ENCODE assay signal across 23 cellular contexts in the genomic region with DNA sequence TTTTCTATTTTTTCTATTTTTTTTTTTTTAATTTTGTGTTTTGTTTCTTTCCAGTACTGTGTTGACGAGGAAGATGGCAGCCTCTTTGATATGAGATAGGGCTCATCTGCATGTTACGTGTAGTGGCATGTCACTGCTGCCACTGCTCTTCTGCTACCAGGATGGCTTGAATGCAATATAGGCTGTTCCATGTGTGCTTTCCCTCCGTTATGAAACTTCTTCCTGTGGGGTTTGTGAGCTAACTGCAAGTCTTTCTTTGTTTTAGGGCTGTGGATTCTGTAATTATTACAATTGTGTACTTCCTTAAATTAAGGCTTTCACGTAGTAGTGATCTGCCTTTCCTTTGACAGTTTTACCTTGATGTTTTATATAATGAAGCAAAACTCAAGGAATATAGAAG.
"Had no signal": no experiment of that assay in that cellular context is flagged by ENCODE, and none has a peak within 500 bp of the region (broad histone marks: within the 10 kb centered on the region; RNA-seq: fewer than 3 reads in every experiment).

No MANE protein-coding gene starts in this region.

- H3K4me3 Mint-ChIP-seq: activated CD4-positive, alpha-beta memory T cell treated with anti-CD3 and anti-CD28 coated beads, Interleukin-2, amount 10 ng/mL, durations not matched to agents 7 days and 5 days; activated CD4-positive, alpha-beta T cell treated with anti-CD3 and anti-CD28 coated beads, Interleukin-2, amount 10 ng/mL, durations not matched to agents 24 days and 14 days; activated naive CD8-positive, alpha-beta T cell treated with anti-CD3 and anti-CD28 coated beads for 36 hours; activated T-helper 17 cell treated with anti-CD3 and anti-CD28 coated beads, Interleukin-2, amount 50 U/mL, for 72 hours; endodermal cell; nephron progenitor cell; stimulated activated naive CD8-positive, alpha-beta T cell treated with anti-CD3 and anti-CD28 coated beads, Interleukin-15, Interleukin-2, amounts not matched to agents 100 ng/mL and 50 ng/mL, for 24 hours had no signal

- H3K9me3 ChIP-seq: gastroesophageal sphincter, right lobe of liver, thyroid gland, upper lobe of right lung had no signal

- H3K4me1 Mint-ChIP-seq: endodermal cell had no signal

- ATAC-seq: activated CD4-positive, CD25-positive, alpha-beta regulatory T cell treated with anti-CD3 and anti-CD28 coated beads, Interleukin-2, amount 50 U/mL, for 24 hours; activated T-helper 17 cell treated with anti-CD3 and anti-CD28 coated beads, Interleukin-2, amount 50 U/mL, for 72 hours; gastroesophageal sphincter; left cardiac atrium; right lobe of liver; upper lobe of right lung had no signal

- H3K36me3 ChIP-seq: gastroesophageal sphincter, right lobe of liver, thyroid gland, upper lobe of right lung had no signal

- H3K4me1 ChIP-seq: thyroid gland, upper lobe of right lung had no signal

- H3K9me3 Mint-ChIP-seq: activated CD4-positive, alpha-beta memory T cell treated with anti-CD3 and anti-CD28 coated beads, Interleukin-2, amount 10 ng/mL, durations not matched to agents 7 days and 5 days; activated CD4-positive, alpha-beta T cell treated with anti-CD3 and anti-CD28 coated beads, Interleukin-2, amount 10 ng/mL, durations not matched to agents 24 days and 14 days; activated naive CD8-positive, alpha-beta T cell treated with anti-CD3 and anti-CD28 coated beads for 36 hours; activated T-helper 17 cell treated with anti-CD3 and anti-CD28 coated beads, Interleukin-2, amount 50 U/mL, for 72 hours; stimulated activated naive CD8-positive, alpha-beta T cell treated with anti-CD3 and anti-CD28 coated beads, Interleukin-15, Interleukin-2, amounts not matched to agents 100 ng/mL and 50 ng/mL, for 24 hours had no signal

- H3K27me3 ChIP-seq: gastroesophageal sphincter, right lobe of liver, thyroid gland, upper lobe of right lung had no signal

- H3K27me3 Mint-ChIP-seq: activated CD4-positive, alpha-beta memory T cell treated with anti-CD3 and anti-CD28 coated beads, Interleukin-2, amount 10 ng/mL, durations not matched to agents 7 days and 5 days; activated CD4-positive, alpha-beta T cell treated with anti-CD3 and anti-CD28 coated beads, Interleukin-2, amount 10 ng/mL, durations not matched to agents 24 days and 14 days; activated naive CD8-positive, alpha-beta T cell treated with anti-CD3 and anti-CD28 coated beads for 36 hours; activated T-helper 17 cell treated with anti-CD3 and anti-CD28 coated beads, Interleukin-2, amount 50 U/mL, for 72 hours; stimulated activated naive CD8-positive, alpha-beta T cell treated with anti-CD3 and anti-CD28 coated beads, Interleukin-15, Interleukin-2, amounts not matched to agents 100 ng/mL and 50 ng/mL, for 24 hours had no signal

- H3K27ac Mint-ChIP-seq: activated CD4-positive, alpha-beta memory T cell treated with anti-CD3 and anti-CD28 coated beads, Interleukin-2, amount 10 ng/mL, durations not matched to agents 7 days and 5 days; activated CD4-positive, alpha-beta T cell treated with anti-CD3 and anti-CD28 coated beads, Interleukin-2, amount 10 ng/mL, durations not matched to agents 24 days and 14 days; activated naive CD8-positive, alpha-beta T cell treated with anti-CD3 and anti-CD28 coated beads for 36 hours; endodermal cell; stimulated activated naive CD8-positive, alpha-beta T cell treated with anti-CD3 and anti-CD28 coated beads, Interleukin-15, Interleukin-2, amounts not matched to agents 100 ng/mL and 50 ng/mL, for 24 hours had no signal

- H3K4me3 ChIP-seq: coronary artery, gastroesophageal sphincter, right lobe of liver, skin epidermis, thyroid gland, upper lobe of right lung had no signal

- DNase-seq: activated CD4-positive, alpha-beta memory T cell treated with anti-CD3 and anti-CD28 coated beads, Interleukin-2, amount 10 ng/mL, durations not matched to agents 7 days and 5 days; activated CD4-positive, alpha-beta T cell treated with anti-CD3 and anti-CD28 coated beads, Interleukin-2, amount 10 ng/mL, durations not matched to agents 24 days and 14 days; activated naive CD4-positive, alpha-beta T cell treated with Interleukin-2 at 50 U/mL for 16 hours; activated naive CD8-positive, alpha-beta T cell treated with anti-CD3 and anti-CD28 coated beads for 36 hours; cerebellar nuclear complex; endodermal cell; head of caudate nucleus; hypothalamus; left cardiac atrium; mesenchymal stem cell; nephron progenitor cell; occipital lobe; right lobe of liver; stimulated activated CD4-positive, alpha-beta T cell treated with anti-CD3 and anti-CD28 coated beads, Interleukin-1b, Interleukin-23, amount 100 ng/mL, for 48 hours; substantia nigra; thyroid gland; upper lobe of right lung had no signal

- H3K27ac ChIP-seq: coronary artery, gastroesophageal sphincter, right lobe of liver, skin epidermis, thyroid gland, upper lobe of right lung had no signal
